1 cellular context compared by ENCODE assay signal in genomic region chr1:55277377-55278130, GRCh38.
TF ChIP-seq lines count a peak whose summit lies in the region.

No MANE protein-coding gene starts in this region.

TF ChIP-seq in K562, 482 proteins besides CTCF, POLR2A, EP300 and RAD21 (continued from another document):
- TF ChIP-seq CEBPZ (IDR thresholded peaks at IDR 0.05; ENCODE audit: borderline replicate concordance, low read depth, low read length) (no peak), ZEB2 (IDR thresholded peaks at IDR 0.05) (no peak), BACH1 (tag; IDR thresholded peaks at IDR 0.05) (no peak), HDAC6 (IDR thresholded peaks at IDR 0.05; ENCODE audit: low read depth, low read length) (no peak), ZNF609 (CRISPR knock-in tag; IDR thresholded peaks at IDR 0.05; ENCODE audit: borderline replicate concordance) (no peak), ZNF212 (CRISPR knock-in tag; IDR thresholded peaks at IDR 0.05) (no peak), HINFP (tag; conservative IDR thresholded peaks at IDR 0.05; ENCODE audit: low read depth) (no peak), MXI1 (IDR thresholded peaks at IDR 0.05; ENCODE audit: low read depth, low read length) (no peak), ZNF217 (CRISPR knock-in tag; IDR thresholded peaks at IDR 0.05) (no peak), PRMT5 (CRISPR knock-in tag; IDR thresholded peaks at IDR 0.05) (no peak), RBM14 (IDR thresholded peaks at IDR 0.05; ENCODE audit: borderline replicate concordance, insufficient read depth, low read depth, low read length) (no peak), FIP1L1 (IDR thresholded peaks at IDR 0.05; ENCODE audit: low read depth, low read length, poor library complexity, severe bottlenecking) (no peak), STAT5B (CRISPR knock-in tag; IDR thresholded peaks at IDR 0.05) (no peak), SMC3 (conservative IDR thresholded peaks at IDR 0.05; ENCODE audit: insufficient read depth, low read depth, low read length) (peak; percentile 95), SRSF1 (IDR thresholded peaks at IDR 0.05; ENCODE audit: low read depth, low read length) (no peak), HOMEZ (CRISPR knock-in tag; IDR thresholded peaks at IDR 0.05) (no peak), ZKSCAN1 (IDR thresholded peaks at IDR 0.05; ENCODE audit: low read depth, low read length) (no peak), MYNN (IDR thresholded peaks at IDR 0.05) (no peak), MYNN (CRISPR knock-in tag; IDR thresholded peaks at IDR 0.05) (no peak), ZNF57 (CRISPR knock-in tag; IDR thresholded peaks at IDR 0.05) (no peak)
- TF ChIP-seq, protein P1, sequence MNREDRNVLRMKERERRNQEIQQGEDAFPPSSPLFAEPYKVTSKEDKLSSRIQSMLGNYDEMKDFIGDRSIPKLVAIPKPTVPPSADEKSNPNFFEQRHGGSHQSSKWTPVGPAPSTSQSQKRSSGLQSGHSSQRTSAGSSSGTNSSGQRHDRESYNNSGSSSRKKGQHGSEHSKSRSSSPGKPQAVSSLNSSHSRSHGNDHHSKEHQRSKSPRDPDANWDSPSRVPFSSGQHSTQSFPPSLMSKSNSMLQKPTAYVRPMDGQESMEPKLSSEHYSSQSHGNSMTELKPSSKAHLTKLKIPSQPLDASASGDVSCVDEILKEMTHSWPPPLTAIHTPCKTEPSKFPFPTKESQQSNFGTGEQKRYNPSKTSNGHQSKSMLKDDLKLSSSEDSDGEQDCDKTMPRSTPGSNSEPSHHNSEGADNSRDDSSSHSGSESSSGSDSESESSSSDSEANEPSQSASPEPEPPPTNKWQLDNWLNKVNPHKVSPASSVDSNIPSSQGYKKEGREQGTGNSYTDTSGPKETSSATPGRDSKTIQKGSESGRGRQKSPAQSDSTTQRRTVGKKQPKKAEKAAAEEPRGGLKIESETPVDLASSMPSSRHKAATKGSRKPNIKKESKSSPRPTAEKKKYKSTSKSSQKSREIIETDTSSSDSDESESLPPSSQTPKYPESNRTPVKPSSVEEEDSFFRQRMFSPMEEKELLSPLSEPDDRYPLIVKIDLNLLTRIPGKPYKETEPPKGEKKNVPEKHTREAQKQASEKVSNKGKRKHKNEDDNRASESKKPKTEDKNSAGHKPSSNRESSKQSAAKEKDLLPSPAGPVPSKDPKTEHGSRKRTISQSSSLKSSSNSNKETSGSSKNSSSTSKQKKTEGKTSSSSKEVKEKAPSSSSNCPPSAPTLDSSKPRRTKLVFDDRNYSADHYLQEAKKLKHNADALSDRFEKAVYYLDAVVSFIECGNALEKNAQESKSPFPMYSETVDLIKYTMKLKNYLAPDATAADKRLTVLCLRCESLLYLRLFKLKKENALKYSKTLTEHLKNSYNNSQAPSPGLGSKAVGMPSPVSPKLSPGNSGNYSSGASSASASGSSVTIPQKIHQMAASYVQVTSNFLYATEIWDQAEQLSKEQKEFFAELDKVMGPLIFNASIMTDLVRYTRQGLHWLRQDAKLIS (CRISPR knock-in tag; IDR thresholded peaks at IDR 0.05), result no peak
- TF ChIP-seq, protein P2, sequence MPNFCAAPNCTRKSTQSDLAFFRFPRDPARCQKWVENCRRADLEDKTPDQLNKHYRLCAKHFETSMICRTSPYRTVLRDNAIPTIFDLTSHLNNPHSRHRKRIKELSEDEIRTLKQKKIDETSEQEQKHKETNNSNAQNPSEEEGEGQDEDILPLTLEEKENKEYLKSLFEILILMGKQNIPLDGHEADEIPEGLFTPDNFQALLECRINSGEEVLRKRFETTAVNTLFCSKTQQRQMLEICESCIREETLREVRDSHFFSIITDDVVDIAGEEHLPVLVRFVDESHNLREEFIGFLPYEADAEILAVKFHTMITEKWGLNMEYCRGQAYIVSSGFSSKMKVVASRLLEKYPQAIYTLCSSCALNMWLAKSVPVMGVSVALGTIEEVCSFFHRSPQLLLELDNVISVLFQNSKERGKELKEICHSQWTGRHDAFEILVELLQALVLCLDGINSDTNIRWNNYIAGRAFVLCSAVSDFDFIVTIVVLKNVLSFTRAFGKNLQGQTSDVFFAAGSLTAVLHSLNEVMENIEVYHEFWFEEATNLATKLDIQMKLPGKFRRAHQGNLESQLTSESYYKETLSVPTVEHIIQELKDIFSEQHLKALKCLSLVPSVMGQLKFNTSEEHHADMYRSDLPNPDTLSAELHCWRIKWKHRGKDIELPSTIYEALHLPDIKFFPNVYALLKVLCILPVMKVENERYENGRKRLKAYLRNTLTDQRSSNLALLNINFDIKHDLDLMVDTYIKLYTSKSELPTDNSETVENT (CRISPR knock-in tag; IDR thresholded peaks at IDR 0.05), result no peak
